Comparison of ENCODE assay signal across 8 cellular contexts in genomic region chr16:29815793-29816693, GRCh38. TPM values are rescaled to one million over a fixed set of nuclear protein-coding genes. Genes with fewer than 3 reads are reported as not detected.
DNase-seq lines count a peak whose midpoint lies in the region; ATAC-seq and TF ChIP-seq lines count a peak whose summit lies in the region.

Gene PAGR1 (plus strand): TSS chr16:29816152. CDS start chr16:29816526, 374 bp downstream.

- no peaks in the 10 kb centered on the region for H3K27me3 ChIP-seq in muscle layer of duodenum (ENCODE audit: low read depth, low read length)

- H3K9me3 ChIP-seq in muscle layer of duodenum (ENCODE audit: control insufficient read depth in 1 of 2, low read length in 2 of 2) = no peaks in the 10 kb centered on the region

- ATAC-seq in GM21619 (IDR thresholded peaks at IDR 0.05; ENCODE audit: unreplicated experiment) (peak; percentile 51), esophagus mucosa (peak; percentile 85)
- ATAC-seq in activated T-cell treated with anti-CD3 and anti-CD28 coated beads, Interleukin-2, amount 50 U/mL, for 4 hours = peak; percentile 70 to 73

- peaks cover 16% of the 10 kb centered on the region for H3K36me3 Mint-ChIP-seq in activated T-cell treated with anti-CD3 and anti-CD28 coated beads, Interleukin-2, amount 50 U/mL, for 4 hours (ENCODE audit: insufficient read depth)

- H3K27me3 Mint-ChIP-seq in activated T-cell treated with anti-CD3 and anti-CD28 coated beads, Interleukin-2, amount 50 U/mL, for 4 hours (ENCODE audit: low read depth) = no peaks in the 10 kb centered on the region

- peak; percentile 95 for DNase-seq in DMS53 treated with DMSO at 0.1 percent for 48 hours (lab: John Stamatoyannopoulos, UW; ENCODE audit: unreplicated experiment)
- DNase-seq in KBM-7 = peak; percentile 99
- peak; percentile 98 for DNase-seq in activated T-cell treated with anti-CD3 and anti-CD28 coated beads, Interleukin-2, amount 50 U/mL, for 4 hours
- peak; percentile 95 to 98 for DNase-seq in stimulated activated CD8-positive, alpha-beta memory T cell treated with anti-CD3 and anti-CD28 coated beads, Interleukin-7, amount 100 ng/mL, for 48 hours (ENCODE audit: extremely low read depth in 1 of 2, low read depth in 1 of 2)

- peak within 1 kb of the TSS; percentile 90 for H3K27ac ChIP-seq in muscle layer of duodenum (ENCODE audit: low read length)

- H3K9me3 Mint-ChIP-seq in activated T-cell treated with anti-CD3 and anti-CD28 coated beads, Interleukin-2, amount 50 U/mL, for 4 hours = no peaks in the 10 kb centered on the region

- peaks cover 68% of the 10 kb centered on the region for H3K4me1 Mint-ChIP-seq in activated T-cell treated with anti-CD3 and anti-CD28 coated beads, Interleukin-2, amount 50 U/mL, for 4 hours (ENCODE audit: low read depth)

- peak within 1 kb of the TSS; percentile 96 for H3K4me3 Mint-ChIP-seq in activated T-cell treated with anti-CD3 and anti-CD28 coated beads, Interleukin-2, amount 50 U/mL, for 4 hours

- H3K4me3 ChIP-seq in muscle layer of duodenum (ENCODE audit: low read depth in 1 of 2, low read length in 2 of 2) = peak within 1 kb of the TSS; percentile 83 to 85

- in situ Hi-C loops in KBM-7 (cut with MboI; ENCODE audit: low pct_unique_long_range_greater_than_20kb, low sequenced_read_pairs) = no loop called here

- peaks cover 8 to 66% of the 10 kb centered on the region in 2 donors for H3K4me1 ChIP-seq in muscle layer of duodenum (ENCODE audit: control insufficient read depth in 1 of 2, insufficient read depth in 2 of 2, low read length in 2 of 2)

- H3K36me3 ChIP-seq in muscle layer of duodenum (ENCODE audit: control insufficient read depth in 1 of 2, insufficient read depth in 2 of 2, low read length in 2 of 2) = peaks cover 4 to 6% of the 10 kb centered on the region in 2 donors

TF ChIP-seq in PFSK-1, 5 proteins besides CTCF, POLR2A, EP300 and RAD21:
- TF ChIP-seq TAF1 (IDR thresholded peaks at IDR 0.05; ENCODE audit: borderline replicate concordance, insufficient read depth, low read length) = peak; percentile 91
- TF ChIP-seq REST (IDR thresholded peaks at IDR 0.05; ENCODE audit: insufficient read depth in 1 of 2, low read depth in 2 of 2, low read length in 2 of 2) = 0 out of 4 replicates have a peak, but pooled peaks of 1 of the 2 experiments have one; percentile 25
- TF ChIP-seq FOXP2 (optimal IDR thresholded peaks at IDR 0.05; ENCODE audit: borderline replicate concordance, extremely low read depth, extremely low read length, insufficient read depth) = no peak
- TF ChIP-seq SIN3A (IDR thresholded peaks at IDR 0.05; ENCODE audit: borderline replicate concordance, insufficient read depth, low read length) = no peak
- TF ChIP-seq POLR2AphosphoS5 (IDR thresholded peaks at IDR 0.05; ENCODE audit: low read depth, low read length) = peak; percentile 72; the same call in 1 of the 2 replicates

RNA-seq across cellular contexts. Expression of gene PAGR1, which starts in this region (rescaled TPM):
- 26.5 TPM for polyA plus RNA-seq in PFSK-1 (2012; ENCODE audit: insufficient read length, low read depth)
- 10 to 100 TPM; 35.2 to 40.9 (median 40.7) TPM for total RNA-seq in activated T-cell treated with anti-CD3 and anti-CD28 coated beads, Interleukin-2, amount 50 U/mL, for 4 hours
- total RNA-seq in esophagus mucosa = 13.4 TPM

Comparison
In these comparisons a context has a peak if more than half of its experiments do, and no peak if none do; other contexts are left out.
1. Peak in every context shown above with its lines: DNase-seq, ATAC-seq, H3K4me3 ChIP-seq and H3K27ac ChIP-seq.